14 cellular contexts compared by ENCODE assay signal in the genomic region with DNA sequence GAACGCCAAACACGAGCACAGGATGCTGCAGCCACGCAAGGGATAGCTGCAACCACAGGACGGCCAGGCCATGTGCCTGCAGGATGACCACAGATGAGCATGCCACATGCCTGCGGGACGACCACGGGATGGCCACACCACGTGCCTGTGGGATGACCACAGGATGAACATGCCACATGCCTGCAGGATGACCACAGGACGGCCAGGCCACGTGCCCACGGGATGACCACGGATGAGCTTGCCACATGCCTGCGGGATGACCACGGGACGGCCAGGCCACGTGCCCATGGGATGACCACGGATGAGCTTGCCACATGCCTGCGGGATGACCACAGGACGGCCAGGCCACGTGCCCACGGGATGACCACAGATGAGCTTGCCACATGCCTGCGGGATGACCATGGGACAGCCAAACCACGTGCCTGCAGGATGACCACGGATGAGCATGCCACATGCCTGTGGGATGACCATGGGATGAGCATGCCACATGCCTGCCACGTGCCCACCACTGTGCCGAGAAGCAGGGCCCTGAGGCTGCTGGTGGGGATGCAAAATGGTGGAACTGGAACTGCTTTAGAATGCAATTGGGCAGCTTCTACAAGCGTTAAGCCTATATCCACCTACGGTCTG.
"Had no signal": no experiment of that assay in that cellular context is flagged by ENCODE, and none has a peak within 500 bp of the region (broad histone marks: within the 10 kb centered on the region; RNA-seq: fewer than 3 reads in every experiment).

No MANE protein-coding gene starts in this region.

- H3K27ac Mint-ChIP-seq: activated CD8-positive, alpha-beta T cell treated with anti-CD3 and anti-CD28 coated beads, Interleukin-2, amount 10 ng/mL, durations not matched to agents 7 days and 5 days; activated T-helper 1 cell treated with anti-CD3 and anti-CD28 coated beads, Interleukin-12 subunit alpha, Interleukin-12 subunit beta, Interleukin-2, Interleukin-4 antibody, amounts not matched to agents 30 ng/mL and 10 ng/mL and 1 ng/mL, durations not matched to agents 14 hours and 24 hours and 36 hours; stimulated activated memory B cell treated with anti-CD40 and anti-IgM and Interleukin-4, amounts not matched to agents 10 μg/mL and 1 μg/mL and 100 μg/mL, for 72 hours; T-helper 1 cell treated with Interleukin-12 subunit alpha and Interleukin-12 subunit beta and Interleukin-4 antibody, amounts not matched to agents 30 μg/mL and 1 μg/mL, for 36 hours had no signal

- H3K27me3 ChIP-seq: body of pancreas, tibial nerve had no signal

- H3K9me3 ChIP-seq: body of pancreas, tibial nerve had no signal

- H3K4me3 ChIP-seq: body of pancreas, smooth muscle cell, tibial nerve had no signal

- H3K4me3 Mint-ChIP-seq: activated CD8-positive, alpha-beta T cell treated with anti-CD3 and anti-CD28 coated beads, Interleukin-2, amount 10 ng/mL, durations not matched to agents 7 days and 5 days; activated T-helper 1 cell treated with anti-CD3 and anti-CD28 coated beads, Interleukin-12 subunit alpha, Interleukin-12 subunit beta, Interleukin-2, Interleukin-4 antibody, amounts not matched to agents 30 ng/mL and 10 ng/mL and 1 ng/mL, durations not matched to agents 14 hours and 24 hours and 36 hours; immature natural killer cell; neural crest cell; stimulated activated memory B cell treated with anti-CD40 and anti-IgM and Interleukin-4, amounts not matched to agents 10 μg/mL and 1 μg/mL and 100 μg/mL, for 72 hours; T-helper 1 cell treated with Interleukin-12 subunit alpha and Interleukin-12 subunit beta and Interleukin-4 antibody, amounts not matched to agents 30 μg/mL and 1 μg/mL, for 36 hours had no signal

- H3K27me3 Mint-ChIP-seq: stimulated activated memory B cell treated with anti-CD40 and anti-IgM and Interleukin-4, amounts not matched to agents 10 μg/mL and 1 μg/mL and 100 μg/mL, for 72 hours had no signal

- ATAC-seq: activated CD8-positive, alpha-beta T cell treated with anti-CD3 and anti-CD28 coated beads, Interleukin-2, amount 10 ng/mL, durations not matched to agents 7 days and 5 days; body of pancreas; left colon; stimulated activated memory B cell treated with anti-CD40 and anti-IgM and Interleukin-4, amounts not matched to agents 10 μg/mL and 1 μg/mL and 100 μg/mL, for 72 hours had no signal

- DNase-seq: activated CD4-positive, alpha-beta T cell treated with anti-CD3 and anti-CD28 coated beads for 48 hours; activated CD8-positive, alpha-beta memory T cell treated with anti-CD3 and anti-CD28 coated beads, Interleukin-2, amount 50 U/mL, for 48 hours; activated CD8-positive, alpha-beta T cell treated with anti-CD3 and anti-CD28 coated beads, Interleukin-2, amount 10 ng/mL, durations not matched to agents 7 days and 5 days; activated naive CD4-positive, alpha-beta T cell; dermis blood vessel endothelial cell; immature natural killer cell; left colon had no signal

- H3K9me3 Mint-ChIP-seq: activated T-helper 1 cell treated with anti-CD3 and anti-CD28 coated beads, Interleukin-12 subunit alpha, Interleukin-12 subunit beta, Interleukin-2, Interleukin-4 antibody, amounts not matched to agents 30 ng/mL and 10 ng/mL and 1 ng/mL, durations not matched to agents 14 hours and 24 hours and 36 hours; immature natural killer cell; stimulated activated memory B cell treated with anti-CD40 and anti-IgM and Interleukin-4, amounts not matched to agents 10 μg/mL and 1 μg/mL and 100 μg/mL, for 72 hours; T-helper 1 cell treated with Interleukin-12 subunit alpha and Interleukin-12 subunit beta and Interleukin-4 antibody, amounts not matched to agents 30 μg/mL and 1 μg/mL, for 36 hours had no signal

- H3K27ac ChIP-seq: body of pancreas, tibial nerve had no signal
